In genomic region chr9:109499631-109500120, GRCh38 we compare ENCODE assay signal across 1 cellular context.
TF ChIP-seq lines count a peak whose summit lies in the region.

No MANE protein-coding gene starts in this region.

TF ChIP-seq in SK-N-SH, 30 proteins besides CTCF, POLR2A, EP300 and RAD21 (continued from another document):
- no peak for TF ChIP-seq REST (IDR thresholded peaks at IDR 0.05; ENCODE audit: low read depth, low read length)
- TF ChIP-seq USF2 (IDR thresholded peaks at IDR 0.05; ENCODE audit: borderline replicate concordance, low read depth, low read length): no peak
- TF ChIP-seq GABPA (IDR thresholded peaks at IDR 0.05; ENCODE audit: low read depth): 0 out of 2 replicates have a peak, but pooled peaks have one; percentile 21
